In genomic region chrX:38803286-38803608, GRCh38 we compare ENCODE assay signal across 8 cellular contexts. TPM values are rescaled to one million over a fixed set of nuclear protein-coding genes. Genes with fewer than 3 reads are reported as not detected.
A peak's percentile ranks its signal among the peaks of the same experiment; 100 is the strongest.
DNase-seq lines count a peak whose midpoint lies in the region; ATAC-seq and FAIRE-seq lines count a peak whose summit lies in the region.

No MANE protein-coding gene starts in this region.

- H3K9me3 ChIP-seq in small intestine (ENCODE audit: control insufficient read depth, low read depth), result no peaks in the 10 kb centered on the region

- H3K4me3 Mint-ChIP-seq in activated CD4-positive, alpha-beta T cell treated with anti-CD3 and anti-CD28 coated beads for 36 hours, result peak overlapping the region; percentile 95
- peak overlapping the region; percentile 96 for H3K4me3 Mint-ChIP-seq in activated CD4-positive, alpha-beta memory T cell treated with anti-CD3 and anti-CD28 coated beads for 36 hours

- 8 to 37% (median 21%) methylated on average over 3 of the region's 3 CpGs for WGBS in small intestine, 3 donors

- no peaks in the 10 kb centered on the region for H3K27me3 ChIP-seq in small intestine (ENCODE audit: control insufficient read depth in 2 of 2, insufficient read depth in 2 of 2, low read length in 2 of 2)

- H3K9me3 Mint-ChIP-seq in activated CD4-positive, alpha-beta T cell treated with anti-CD3 and anti-CD28 coated beads for 36 hours (ENCODE audit: low read depth), result no peaks in the 10 kb centered on the region
- H3K9me3 Mint-ChIP-seq in activated CD4-positive, alpha-beta memory T cell treated with anti-CD3 and anti-CD28 coated beads for 36 hours, result no peaks in the 10 kb centered on the region

- POLR2A ChIA-PET in activated CD4-positive, alpha-beta T cell treated with anti-CD3 and anti-CD28 coated beads for 36 hours (lab: Charles Lee), result interaction anchor here (1.5 kb wide), 1 partner anchor 13 kb away, joined by 9 read pairs; no protein-coding TSS in a partner anchor
- POLR2A ChIA-PET in activated CD4-positive, alpha-beta memory T cell treated with anti-CD3 and anti-CD28 coated beads for 36 hours (lab: Charles Lee), result interaction anchor here (1.0 to 1.8 kb wide), 4 partner anchors 21 to 1369 kb away, joined by 3 to 5 read pairs (median 4); no protein-coding TSS in a partner anchor

- no peaks in the 10 kb centered on the region for H3K36me3 ChIP-seq in small intestine (ENCODE audit: control insufficient read depth in 2 of 2, insufficient read depth in 2 of 2, low read length in 2 of 2)

- H3K27ac ChIP-seq in small intestine (ENCODE audit: low read depth in 1 of 2, low read length in 1 of 2), result peak overlapping the region; percentile 63 to 94

- H3K27ac Mint-ChIP-seq in activated CD4-positive, alpha-beta T cell treated with anti-CD3 and anti-CD28 coated beads for 36 hours, result peak overlapping the region; percentile 96
- peak overlapping the region; percentile 94 for H3K27ac Mint-ChIP-seq in activated CD4-positive, alpha-beta memory T cell treated with anti-CD3 and anti-CD28 coated beads for 36 hours

- peaks cover 52% of the 10 kb centered on the region for H3K36me3 Mint-ChIP-seq in activated CD4-positive, alpha-beta T cell treated with anti-CD3 and anti-CD28 coated beads for 36 hours (ENCODE audit: low read depth)
- peaks cover 44% of the 10 kb centered on the region for H3K36me3 Mint-ChIP-seq in activated CD4-positive, alpha-beta memory T cell treated with anti-CD3 and anti-CD28 coated beads for 36 hours

- no peak for DNase-seq in activated CD4-positive, alpha-beta T cell treated with anti-CD3 and anti-CD28 coated beads for 36 hours
- no peak for DNase-seq in activated CD4-positive, alpha-beta T cell treated with anti-CD3 and anti-CD28 coated beads, Interleukin-2, amount 50 U/mL, for 1 hour
- DNase-seq in activated CD4-positive, alpha-beta memory T cell treated with anti-CD3 and anti-CD28 coated beads for 36 hours, result no peak
- DNase-seq in left ventricle myocardium superior, result no peak
- DNase-seq in small intestine, result no peak

- CTCF ChIA-PET in activated CD4-positive, alpha-beta T cell treated with anti-CD3 and anti-CD28 coated beads for 36 hours (lab: Charles Lee), result no interaction called here
- CTCF ChIA-PET in activated CD4-positive, alpha-beta memory T cell treated with anti-CD3 and anti-CD28 coated beads for 36 hours (lab: Charles Lee), result interaction anchor here (1.0 kb wide), 1 partner anchor 35 kb away, joined by 4 read pairs; no protein-coding TSS in a partner anchor

- peaks cover 0 to 5% of the 10 kb centered on the region in 2 donors for H3K4me1 ChIP-seq in small intestine (ENCODE audit: control insufficient read depth in 2 of 2, insufficient read depth in 1 of 2, low read depth in 1 of 2, low read length in 1 of 2)

- H3K4me1 Mint-ChIP-seq in activated CD4-positive, alpha-beta T cell treated with anti-CD3 and anti-CD28 coated beads for 36 hours, result peaks cover 12% of the 10 kb centered on the region
- H3K4me1 Mint-ChIP-seq in activated CD4-positive, alpha-beta memory T cell treated with anti-CD3 and anti-CD28 coated beads for 36 hours (ENCODE audit: low read depth), result peaks cover 5% of the 10 kb centered on the region

- intact Hi-C loops in activated CD4-positive, alpha-beta T cell treated with anti-CD3 and anti-CD28 coated beads for 36 hours (cut with DNase I, micrococcal nuclease), result loop anchor here (5.0 to 10.0 kb wide), 9 partner anchors 54 to 1842 kb away; partner anchors contain the start of genes ATP6AP2 (in 1 of the 2), BCOR (in 1 of the 2) and CXorf38 (in 1 of the 2)
- intact Hi-C loops in activated CD4-positive, alpha-beta memory T cell treated with anti-CD3 and anti-CD28 coated beads for 36 hours (cut with micrococcal nuclease), result loop anchor here (5.0 to 10.0 kb wide), 4 partner anchors 59 to 1369 kb away; no protein-coding TSS in a partner anchor
- intact Hi-C loops in left ventricle myocardium superior (cut with micrococcal nuclease), result loop anchor here (10.0 kb wide), 1 partner anchor 182 kb away; no protein-coding TSS in a partner anchor

- no peak for ATAC-seq in activated CD4-positive, alpha-beta T cell treated with anti-CD3 and anti-CD28 coated beads for 36 hours
- ATAC-seq in left ventricle myocardium superior (peak; percentile 0), HG03571 (IDR thresholded peaks at IDR 0.05; ENCODE audit: unreplicated experiment) (no peak), GM21529 (IDR thresholded peaks at IDR 0.05; ENCODE audit: unreplicated experiment) (no peak), HG03469 (IDR thresholded peaks at IDR 0.05; ENCODE audit: unreplicated experiment) (no peak)

- peak overlapping the region in 1 of 2 donors; percentile 83 for H3K4me3 ChIP-seq in small intestine (ENCODE audit: low read depth in 1 of 2, low read length in 2 of 2)

- no peaks in the 10 kb centered on the region for H3K27me3 Mint-ChIP-seq in activated CD4-positive, alpha-beta T cell treated with anti-CD3 and anti-CD28 coated beads for 36 hours
- no peaks in the 10 kb centered on the region for H3K27me3 Mint-ChIP-seq in activated CD4-positive, alpha-beta memory T cell treated with anti-CD3 and anti-CD28 coated beads for 36 hours

- no peak for FAIRE-seq in small intestine (lab: Jason Lieb, UNC)

RNA-seq across cellular contexts. Expression of gene MID1IP1, which starts 2.0 kb away (rescaled TPM):
- 10 to 100 TPM; 76.6 to 89.9 TPM for total RNA-seq in activated CD4-positive, alpha-beta T cell treated with anti-CD3 and anti-CD28 coated beads for 36 hours
- 10 to 100 TPM; 78.7 to 84.8 TPM for total RNA-seq in activated CD4-positive, alpha-beta memory T cell treated with anti-CD3 and anti-CD28 coated beads for 36 hours
- total RNA-seq in left ventricle myocardium superior, result 50.9 TPM
- 10 to 100 TPM; 24.2 to 61.1 (median 29.5) TPM for polyA plus RNA-seq in small intestine
